In genomic region chr17:81223758-81224122, GRCh38 we compare ENCODE assay signal across 6 cellular contexts.
DNase-seq lines count a peak whose midpoint lies in the region; TF ChIP-seq lines count a peak whose summit lies in the region.

No MANE protein-coding gene starts in this region.

- H3K4me3 ChIP-seq in AG10803 (ENCODE audit: low read length) = peak overlapping the region; percentile 59
- peak overlapping the region; percentile 58 to 59 for H3K4me3 ChIP-seq in foreskin fibroblast (ENCODE audit: low read depth in 1 of 2, low read length in 2 of 2)

- DNase-seq in AG10803 (ENCODE audit: low read depth) (no peak), NCI-H146 treated with DMSO at 0.1 percent for 48 hours (lab: John Stamatoyannopoulos, UW; ENCODE audit: unreplicated experiment) (peak; percentile 45), foreskin fibroblast (no peak), T-helper 9 cell (no peak), NCI-H128 (lab: John Stamatoyannopoulos, UW; ENCODE audit: unreplicated experiment) (no peak), NCI-H2171 treated with DMSO at 0.1 percent for 48 hours (lab: John Stamatoyannopoulos, UW) (no peak)

- TF ChIP-seq CTCF in AG10803 (conservative IDR thresholded peaks at IDR 0.05; ENCODE audit: low read length) = no peak
- no peak for TF ChIP-seq CTCF in foreskin fibroblast (IDR thresholded peaks at IDR 0.05; ENCODE audit: low read depth, low read length)
